ENCODE assay signal across 8 cellular contexts in genomic region chr17:78176548-78177025, GRCh38. TPM values are rescaled to one million over a fixed set of nuclear protein-coding genes. Genes with fewer than 3 reads are reported as not detected.
A peak's percentile ranks its signal among the peaks of the same experiment; 100 is the strongest.
DNase-seq lines count a peak whose midpoint lies in the region; ATAC-seq and TF ChIP-seq lines count a peak whose summit lies in the region.

No MANE protein-coding gene starts in this region.

- peak; percentile 59 to 84 (median 73) for DNase-seq in CD4-positive, alpha-beta T cell
- DNase-seq in T-helper 2 cell (peak; percentile 48 to 78 (median 65)), anterior cingulate cortex (lab: John Stamatoyannopoulos, UW) (peak in 35 of 58 donors; percentile 10 to 71 (median 32)), immature natural killer cell (peak; percentile 62 to 71 (median 63)), NCI-H1048 (lab: John Stamatoyannopoulos, UW) (no peak), T1000 (lab: John Stamatoyannopoulos, UW) (no peak)
- DNase-seq in stimulated activated CD4-positive, alpha-beta T cell treated with anti-CD3 and anti-CD28 coated beads, Interleukin-1b, Interleukin-23, amount 100 ng/mL, for 48 hours: peak; percentile 75

- H3K4me1 Mint-ChIP-seq in CD4-positive, alpha-beta T cell (ENCODE audit: low read depth): peaks cover 45% of the 10 kb centered on the region
- peaks cover 38 to 39% of the 10 kb centered on the region in 2 donors for H3K4me1 Mint-ChIP-seq in immature natural killer cell

- ATAC-seq in CD4-positive, alpha-beta T cell (ENCODE audit: poor library complexity): peak; percentile 86
- peak; percentile 34 for ATAC-seq in HG02642 (IDR thresholded peaks at IDR 0.05; ENCODE audit: poor library complexity, unreplicated experiment)

- no peaks in the 10 kb centered on the region for H3K27me3 ChIP-seq in CD4-positive, alpha-beta T cell (ENCODE audit: control insufficient read depth, insufficient read depth, low read length)

- CTCF ChIA-PET in CD4-positive, alpha-beta T cell (lab: Charles Lee): interaction anchor here (0.6 to 4.2 kb wide), 18 partner anchors 9 to 92 kb away, joined by 3 to 49 read pairs (median 4); partner anchors contain the start of gene TMC8

- TF ChIP-seq CTCF in CD4-positive, alpha-beta T cell (IDR thresholded peaks at IDR 0.05): peak; percentile 87

- H3K4me3 Mint-ChIP-seq in CD4-positive, alpha-beta T cell: no peak overlapping the region
- no peak overlapping the region for H3K4me3 Mint-ChIP-seq in immature natural killer cell

- intact Hi-C loops in CD4-positive, alpha-beta T cell (cut with DNase I, micrococcal nuclease): loop anchor here (1.0 to 5.0 kb wide), 6 partner anchors 42 to 157 kb away; partner anchors contain the start of gene TMC8 (in 1 of the 2)

- peaks cover 21% of the 10 kb centered on the region for H3K36me3 Mint-ChIP-seq in CD4-positive, alpha-beta T cell (ENCODE audit: low read depth)
- H3K36me3 Mint-ChIP-seq in immature natural killer cell: no peaks in the 10 kb centered on the region

- no peak overlapping the region for H3K27ac Mint-ChIP-seq in CD4-positive, alpha-beta T cell
- H3K27ac Mint-ChIP-seq in immature natural killer cell: no peak overlapping the region

- POLR2A ChIA-PET in CD4-positive, alpha-beta T cell (lab: Charles Lee): interaction anchor here (0.6 to 3.5 kb wide), 11 partner anchors 10 to 91 kb away, joined by 3 to 32 read pairs (median 6); partner anchors contain the start of genes TK1 and TMC8

- H3K9me3 ChIP-seq in CD4-positive, alpha-beta T cell (ENCODE audit: control insufficient read depth, low read length): no peaks in the 10 kb centered on the region

- H3K27me3 Mint-ChIP-seq in CD4-positive, alpha-beta T cell: no peaks in the 10 kb centered on the region
- peaks cover 0 to 3% (median 2%) of the 10 kb centered on the region in 3 donors for H3K27me3 Mint-ChIP-seq in immature natural killer cell (ENCODE audit: low read depth in 3 of 3)

- no peak overlapping the region for H3K27ac ChIP-seq in CD4-positive, alpha-beta T cell (ENCODE audit: low read depth, low read length)

- H3K9me3 Mint-ChIP-seq in CD4-positive, alpha-beta T cell: no peaks in the 10 kb centered on the region
- no peaks in the 10 kb centered on the region for H3K9me3 Mint-ChIP-seq in immature natural killer cell

RNA-seq across cellular contexts. Expression of gene SYNGR2, which starts 8.2 kb away (rescaled TPM):
- total RNA-seq in CD4-positive, alpha-beta T cell: 10 to 100 TPM; 34.9 to 41.3 TPM
- 100 to 1,000 TPM; 113 to 230 (median 132) TPM for polyA plus RNA-seq in immature natural killer cell

RNA-seq across cellular contexts. Expression of gene TK1, which starts 10.3 kb away (rescaled TPM):
- under 1 TPM; 0.78 to 0.88 TPM for total RNA-seq in CD4-positive, alpha-beta T cell
- polyA plus RNA-seq in immature natural killer cell: 10 to 100 TPM; 11.3 to 19.7 (median 13.1) TPM

RNA-seq across cellular contexts. Expression of gene AFMID, which starts 10.6 kb away (rescaled TPM):
- total RNA-seq in CD4-positive, alpha-beta T cell: under 1 TPM; 0.42 to 0.60 TPM
- polyA plus RNA-seq in immature natural killer cell: 1 to 10 TPM; 1.0 to 3.2 (median 1.2) TPM

RNA-seq across cellular contexts. Expression of gene C17orf99, which starts 30.4 kb away (rescaled TPM):
- total RNA-seq in CD4-positive, alpha-beta T cell: not detected
- polyA plus RNA-seq in immature natural killer cell: not detected

RNA-seq across cellular contexts. Expression of gene BIRC5, which starts 37.5 kb away (rescaled TPM):
- under 1 TPM; 0.39 to 0.41 TPM for total RNA-seq in CD4-positive, alpha-beta T cell
- polyA plus RNA-seq in immature natural killer cell: 1 to 10 TPM; 3.6 to 5.5 (median 4.5) TPM

Comparison
In these comparisons a context has a peak if more than half of its experiments do, and no peak if none do; other contexts are left out.
1. DNase-seq: peak in CD4-positive, alpha-beta T cell (10 of 10), T-helper 2 cell (5 of 5), anterior cingulate cortex (35 of 58), immature natural killer cell (3 of 3) and stimulated activated CD4-positive, alpha-beta T cell treated with anti-CD3 and anti-CD28 coated beads, Interleukin-1b, Interleukin-23, amount 100 ng/mL, for 48 hours (single experiment); none in NCI-H1048 (single experiment) and T1000 (single experiment).